ENCODE assay signal across 19 cellular contexts in the genomic region with DNA sequence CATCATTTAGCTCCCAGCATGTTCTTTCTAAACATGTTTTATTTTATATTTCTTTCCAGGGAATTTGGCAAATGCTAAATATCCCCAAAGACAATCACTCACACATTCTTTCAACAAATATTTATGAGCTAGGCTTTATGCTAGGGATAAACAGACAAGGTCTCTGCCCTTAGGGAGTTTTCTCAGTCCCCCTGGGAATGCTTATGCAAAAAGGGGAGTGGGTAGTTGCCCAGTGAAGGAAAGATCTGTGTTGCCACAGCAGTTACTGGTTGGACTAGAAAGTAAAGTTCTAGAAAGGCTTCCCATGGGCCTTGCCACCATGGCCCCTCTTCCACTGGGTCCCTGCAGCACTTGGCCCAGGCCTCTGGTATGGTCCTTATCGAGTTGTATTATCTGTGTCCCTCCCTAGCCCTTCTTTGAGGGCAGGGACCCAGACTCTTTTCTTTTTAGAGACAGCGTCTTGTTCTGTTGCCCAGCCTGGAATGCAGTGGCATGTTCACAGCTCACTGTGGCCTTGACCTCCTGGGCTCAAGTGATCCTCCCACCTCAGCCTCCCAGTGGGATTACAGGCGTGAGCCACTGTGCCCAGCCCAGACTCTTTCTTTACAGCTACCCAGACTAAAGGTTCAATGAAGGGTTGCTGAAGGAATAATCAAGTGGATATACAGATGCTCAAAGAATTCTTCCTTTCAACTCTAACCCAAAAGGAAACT.
DNase-seq lines count a peak whose midpoint lies in the region; ATAC-seq and TF ChIP-seq lines count a peak whose summit lies in the region.
"Had no signal": no experiment of that assay in that cellular context is flagged by ENCODE, and none has a peak within 500 bp of the region (broad histone marks: within the 10 kb centered on the region; RNA-seq: fewer than 3 reads in every experiment).

No MANE protein-coding gene starts in this region.

- H3K9ac ChIP-seq in BLaER1 treated with 17β-estradiol and CSF1 and Interleukin-3, amounts not matched to agents 10 nM and 100 nM = no peak overlapping the region
- H3K9ac ChIP-seq in stomach smooth muscle (ENCODE audit: low read length in 2 of 2) = no peak overlapping the region
- H3K9ac ChIP-seq in mesenchymal stem cell (ENCODE audit: low read length) = no peak overlapping the region
- H3K9ac ChIP-seq: KMS-11, SK-N-SH had no signal

- WGBS in mesenchymal stem cell = 94% methylated on average over 3 of the region's 3 CpGs

- H3K27me3 Mint-ChIP-seq in chondrocyte (ENCODE audit: low read depth) = no peaks in the 10 kb centered on the region
- H3K27me3 Mint-ChIP-seq: B cell; CD4-positive, CD25-positive, alpha-beta regulatory T cell had no signal

- no peak overlapping the region for H2BK15ac ChIP-seq in mesenchymal stem cell (ENCODE audit: low read depth, poor library complexity, severe bottlenecking)

- peaks cover 9 to 56% (median 40%) of the 10 kb centered on the region in 10 experiments; a peak in 19 of 20 replicates for H3K4me1 ChIP-seq in BLaER1 treated with 17β-estradiol and CSF1 and Interleukin-3, amounts not matched to agents 10 nM and 100 nM
- H3K4me1 ChIP-seq in stomach smooth muscle (ENCODE audit: control insufficient read depth, insufficient read depth, low read length) (peaks cover 17% of the 10 kb centered on the region), mesenchymal stem cell (ENCODE audit: control insufficient read depth, insufficient read depth, low read depth, low read length) (peaks cover 11% of the 10 kb centered on the region), right atrium auricular region (peaks cover 0 to 33% of the 10 kb centered on the region in 2 donors)

- H3K4me2 ChIP-seq in BLaER1 treated with 17β-estradiol and CSF1 and Interleukin-3, amounts not matched to agents 10 nM and 100 nM = peak overlapping the region in 7 of 11 experiments; percentile 1 to 50 (median 30); a peak in 9 of 22 replicates
- no peak overlapping the region for H3K4me2 ChIP-seq in mesenchymal stem cell (ENCODE audit: low read length, poor library complexity, severe bottlenecking)
- H3K4me2 ChIP-seq: A549, KMS-11, SK-N-SH had no signal

- H3K23ac ChIP-seq in mesenchymal stem cell (ENCODE audit: low read length in 2 of 2) = no peak overlapping the region

- no peaks in the 10 kb centered on the region for H4K20me1 ChIP-seq in BLaER1 treated with 17β-estradiol and CSF1 and Interleukin-3, amounts not matched to agents 10 nM and 100 nM

- H3K27ac Mint-ChIP-seq in chondrocyte (ENCODE audit: unreplicated experiment) = peak overlapping the region; percentile 24
- H3K27ac Mint-ChIP-seq: B cell; CD4-positive, CD25-positive, alpha-beta regulatory T cell; H9 had no signal

- peaks cover 11 to 24% (median 18%) of the 10 kb centered on the region in 11 experiments for H3K9me3 ChIP-seq in BLaER1 treated with 17β-estradiol and CSF1 and Interleukin-3, amounts not matched to agents 10 nM and 100 nM (replicated peaks in 1 of 11)
- H3K9me3 ChIP-seq in stomach smooth muscle (ENCODE audit: control insufficient read depth in 2 of 2, low read length in 2 of 2) = peaks cover 0 to 8% of the 10 kb centered on the region in 2 donors
- H3K9me3 ChIP-seq in mesenchymal stem cell (ENCODE audit: control insufficient read depth, low read length) = peaks cover 12% of the 10 kb centered on the region
- peaks cover 0 to 8% of the 10 kb centered on the region in 2 donors for H3K9me3 ChIP-seq in right atrium auricular region
- H3K9me3 ChIP-seq: SK-N-SH had no signal

- H4K91ac ChIP-seq in mesenchymal stem cell (ENCODE audit: low read length) = no peak overlapping the region

- no peak overlapping the region for H3K18ac ChIP-seq in mesenchymal stem cell (ENCODE audit: low read depth in 1 of 2, low read length in 2 of 2)

- H3K14ac ChIP-seq in mesenchymal stem cell (ENCODE audit: low read length in 2 of 2) = peak overlapping the region in 1 of 2 experiments; percentile 14

- no peak overlapping the region for H3K27ac ChIP-seq in BLaER1 treated with 17β-estradiol and CSF1 and Interleukin-3, amounts not matched to agents 10 nM and 100 nM
- H3K27ac ChIP-seq in stomach smooth muscle (ENCODE audit: low read length) (peak overlapping the region; percentile 18), mesenchymal stem cell (ENCODE audit: low read length, poor library complexity, severe bottlenecking) (no peak overlapping the region), right atrium auricular region (no peak overlapping the region)
- H3K27ac ChIP-seq: A549, KMS-11 had no signal

- no peak overlapping the region for H2AFZ ChIP-seq in mesenchymal stem cell (ENCODE audit: low read depth, low read length)

- peaks cover 4% of the 10 kb centered on the region for H3K9me3 Mint-ChIP-seq in chondrocyte (ENCODE audit: low read depth)

- DNase-seq in NAMALWA (ENCODE audit: low spot score) (peak; percentile 45), chondrocyte (ENCODE audit: low spot score) (no peak), left ventricle myocardium superior (no peak), mesenchymal stem cell (no peak), right atrium auricular region (ENCODE audit: low spot score) (no peak)
- DNase-seq: CD4-positive, CD25-positive, alpha-beta regulatory T cell; DMS79; H9; NCI-H187 treated with DMSO at 0.1 percent for 48 hours; NCI-H774; NK-92 treated with Interleukin-12 subunit alpha and Interleukin-12 subunit beta, amount 100 ng/mL, for 24 hours; SIG-M5; SK-N-SH had no signal

- H3K4ac ChIP-seq in mesenchymal stem cell (ENCODE audit: low read depth in 1 of 2, low read length in 2 of 2) = no peak overlapping the region

- no peak overlapping the region for H3K4me3 ChIP-seq in BLaER1 treated with 17β-estradiol and CSF1 and Interleukin-3, amounts not matched to agents 10 nM and 100 nM
- H3K4me3 ChIP-seq in stomach smooth muscle (ENCODE audit: low read length in 2 of 2) (no peak overlapping the region), mesenchymal stem cell (ENCODE audit: insufficient read depth in 1 of 2, low read depth in 1 of 2, low read length in 2 of 2) (no peak overlapping the region), right atrium auricular region (no peak overlapping the region)
- H3K4me3 ChIP-seq: A549 had no signal

- no peak overlapping the region for H2BK120ac ChIP-seq in mesenchymal stem cell (ENCODE audit: low read depth, low read length)

- H2BK5ac ChIP-seq in mesenchymal stem cell (ENCODE audit: low read depth, low read length, poor library complexity, severe bottlenecking) = no peak overlapping the region

- no peak overlapping the region for H2BK12ac ChIP-seq in mesenchymal stem cell (ENCODE audit: low read length in 2 of 2)

- intact Hi-C loops in left ventricle myocardium superior (cut with micrococcal nuclease) = no loop called here

- TF ChIP-seq CTCF in chondrocyte (IDR thresholded peaks at IDR 0.05) = no peak
- TF ChIP-seq CTCF in right atrium auricular region (IDR thresholded peaks at IDR 0.05) = no peak

- peaks cover 12% of the 10 kb centered on the region for H3K36me3 Mint-ChIP-seq in chondrocyte (ENCODE audit: low read depth)

- no peaks in the 10 kb centered on the region for H3K79me1 ChIP-seq in mesenchymal stem cell (replicated peaks; ENCODE audit: low read length, poor library complexity, severe bottlenecking)

- no peak overlapping the region for H3K4me3 Mint-ChIP-seq in chondrocyte (ENCODE audit: unreplicated experiment)
- H3K4me3 Mint-ChIP-seq: B cell; CD4-positive, CD25-positive, alpha-beta regulatory T cell; H9 had no signal

- no peak overlapping the region for H2AK5ac ChIP-seq in mesenchymal stem cell (ENCODE audit: low read length, severe bottlenecking)

- no peak overlapping the region for H4K8ac ChIP-seq in mesenchymal stem cell (ENCODE audit: low read length)

- peaks cover 0 to 27% (median 0%) of the 10 kb centered on the region in 11 experiments; a peak in 7 of 22 replicates for H3K36me3 ChIP-seq in BLaER1 treated with 17β-estradiol and CSF1 and Interleukin-3, amounts not matched to agents 10 nM and 100 nM
- peaks cover 3 to 5% of the 10 kb centered on the region in 2 donors for H3K36me3 ChIP-seq in stomach smooth muscle (ENCODE audit: control insufficient read depth in 2 of 2, insufficient read depth in 2 of 2, low read length in 2 of 2)
- peaks cover 3 to 10% of the 10 kb centered on the region in 2 experiments for H3K36me3 ChIP-seq in mesenchymal stem cell (ENCODE audit: control insufficient read depth in 1 of 2, insufficient read depth in 2 of 2, low read depth in 1 of 2, low read length in 2 of 2)
- no peaks in the 10 kb centered on the region for H3K36me3 ChIP-seq in right atrium auricular region

- no peak for ATAC-seq in left ventricle myocardium superior
- ATAC-seq: A549, Panc1 had no signal

- no peaks in the 10 kb centered on the region for H3K27me3 ChIP-seq in BLaER1 treated with 17β-estradiol and CSF1 and Interleukin-3, amounts not matched to agents 10 nM and 100 nM
- H3K27me3 ChIP-seq in stomach smooth muscle (ENCODE audit: control insufficient read depth in 1 of 2, insufficient read depth in 2 of 2, low read length in 2 of 2) = no peaks in the 10 kb centered on the region
- no peaks in the 10 kb centered on the region for H3K27me3 ChIP-seq in mesenchymal stem cell (ENCODE audit: control insufficient read depth in 1 of 2, insufficient read depth in 1 of 2, low read length in 2 of 2)
- H3K27me3 ChIP-seq in right atrium auricular region = no peaks in the 10 kb centered on the region

- H3K4me1 Mint-ChIP-seq in chondrocyte (ENCODE audit: low read depth) = peaks cover 29% of the 10 kb centered on the region
